Comparison of ENCODE assay signal across 24 cellular contexts in the genomic region with DNA sequence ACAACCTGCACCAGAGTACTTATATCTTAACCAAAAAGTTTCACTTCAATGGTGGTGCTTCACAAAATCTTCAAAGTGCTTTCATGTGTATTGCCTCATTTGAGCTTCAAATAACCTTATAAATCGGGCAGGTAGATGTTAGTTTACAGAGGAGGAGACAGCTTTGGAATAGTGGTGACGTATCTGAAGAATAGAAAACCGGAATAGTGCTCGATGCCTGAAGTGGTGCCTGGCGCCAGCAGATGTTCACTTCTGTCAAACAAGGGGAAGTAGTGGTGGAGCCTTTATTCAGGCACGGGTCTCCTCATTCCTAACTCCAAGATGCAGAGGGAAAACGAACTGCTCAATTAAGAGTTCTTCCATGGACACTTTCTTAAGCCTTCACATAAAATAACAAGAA.
"Had no signal": no experiment of that assay in that cellular context is flagged by ENCODE, and none has a peak within 500 bp of the region (broad histone marks: within the 10 kb centered on the region; RNA-seq: fewer than 3 reads in every experiment).

No MANE protein-coding gene starts in this region.

- H3K27ac Mint-ChIP-seq: dendritic cell treated with granulocyte-macrophage colony-stimulating factor and Interleukin-4, amounts not matched to agents 40 ng/mL and 50 ng/mL, for 4 days; immature natural killer cell; memory B cell had no signal

- H3K4me3 ChIP-seq: colonic mucosa, esophagus muscularis mucosa, gastroesophageal sphincter, heart left ventricle, hepatocyte, lung had no signal

- H3K27ac ChIP-seq: colonic mucosa, esophagus muscularis mucosa, foreskin keratinocyte, gastroesophageal sphincter, heart left ventricle, hepatocyte had no signal

- H3K9me3 ChIP-seq: colonic mucosa, esophagus muscularis mucosa, gastroesophageal sphincter, heart left ventricle had no signal

- H3K4me1 ChIP-seq: colonic mucosa, esophagus muscularis mucosa, foreskin keratinocyte, gastroesophageal sphincter, heart left ventricle had no signal

- DNase-seq: colonic mucosa; cortex of kidney; effector CD8-positive, alpha-beta T cell; foreskin keratinocyte; heart left ventricle; hypothalamus; immature natural killer cell; islet precursor cell; kidney; kidney glomerular epithelial cell; left colon; left ventricle myocardium superior; mammary epithelial cell; mesendoderm; midbrain had no signal

- H3K9me3 Mint-ChIP-seq: dendritic cell treated with granulocyte-macrophage colony-stimulating factor and Interleukin-4, amounts not matched to agents 40 ng/mL and 50 ng/mL, for 4 days; immature natural killer cell; memory B cell had no signal

- FAIRE-seq: endothelial cell of umbilical vein, frontal cortex, kidney had no signal

- H3K27me3 Mint-ChIP-seq: dendritic cell treated with granulocyte-macrophage colony-stimulating factor and Interleukin-4, amounts not matched to agents 40 ng/mL and 50 ng/mL, for 4 days; memory B cell had no signal

- H3K4me1 Mint-ChIP-seq: immature natural killer cell, memory B cell had no signal

- H3K36me3 ChIP-seq: colonic mucosa had no signal

- ATAC-seq: foreskin keratinocyte, gastroesophageal sphincter, heart left ventricle, left colon, left lobe of liver, left ventricle myocardium superior had no signal

- H3K27me3 ChIP-seq: colonic mucosa, esophagus muscularis mucosa, foreskin keratinocyte, gastroesophageal sphincter, heart left ventricle, hepatocyte had no signal

- H3K4me3 Mint-ChIP-seq: dendritic cell treated with granulocyte-macrophage colony-stimulating factor and Interleukin-4, amounts not matched to agents 40 ng/mL and 50 ng/mL, for 4 days; immature natural killer cell; memory B cell had no signal
